ENCODE assay signal across 8 cellular contexts in genomic region chr22:29621761-29622526, GRCh38. TPM values are rescaled to one million over a fixed set of nuclear protein-coding genes. Genes with fewer than 3 reads are reported as not detected.
DNase-seq lines count a peak whose midpoint lies in the region; ATAC-seq, FAIRE-seq and TF ChIP-seq lines count a peak whose summit lies in the region.

No MANE protein-coding gene starts in this region.

- no peak overlapping the region for H3K4me2 ChIP-seq in H9 (ENCODE audit: insufficient read depth, insufficient read length, low read length)

- H2BK5ac ChIP-seq in H9 (ENCODE audit: insufficient read length, low read length): no peak overlapping the region

- H2BK12ac ChIP-seq in H9 (ENCODE audit: insufficient read length, low read depth, low read length): no peak overlapping the region

- no peak overlapping the region for H4K8ac ChIP-seq in H9 (replicated peaks; ENCODE audit: insufficient read length, low read depth, low read length)

- H3K79me2 ChIP-seq in H9 (ENCODE audit: insufficient read depth, low read length): peaks cover 1% of the 10 kb centered on the region; the same call in 1 of the 2 replicates

- 30 to 42% (median 32%) methylated on average over 5 of the region's 5 CpGs for WGBS in heart left ventricle, 4 donors
- 34 to 38% methylated on average over 5 of the region's 5 CpGs for WGBS in transverse colon (ENCODE audit: low coverage in 1 of 2), 2 donors
- no CpG with 5 or more reads among the region's 5 CpGs for WGBS in H9 (ENCODE audit: extremely low coverage, insufficient read length, low lambda C conversion rate)

- H3K27ac ChIP-seq in heart left ventricle (peak overlapping the region in 3 of 12 donors; percentile 33 to 61 (median 38)), VCaP (peak overlapping the region; percentile 31), transverse colon (peak overlapping the region; percentile 53 to 64 (median 60)), H9 (ENCODE audit: insufficient read length, low read depth, low read length) (no peak overlapping the region)

- H3K4me3 ChIP-seq in heart left ventricle (no peak overlapping the region), transverse colon (no peak overlapping the region)

- intact Hi-C loops in heart left ventricle (cut with DNase I): loop anchor here in 2 of 10 donors (1.0 to 10.0 kb wide), 2 partner anchors 19 to 383 kb away; partner anchors contain the start of gene NF2 (in 1 of the 2)
- intact Hi-C loops in left ventricle myocardium superior (cut with micrococcal nuclease): no loop called here
- intact Hi-C loops in transverse colon (cut with DNase I; ENCODE audit: low total_unique reads): no loop called here

- H3K9me3 ChIP-seq in heart left ventricle: no peaks in the 10 kb centered on the region
- no peaks in the 10 kb centered on the region for H3K9me3 ChIP-seq in transverse colon
- no peaks in the 10 kb centered on the region for H3K9me3 ChIP-seq in H9 (ENCODE audit: control insufficient read depth, low read depth, low read length)

- H3K27ac Mint-ChIP-seq in H9: no peak overlapping the region; a peak in 1 of 7 replicates

- no peaks in the 10 kb centered on the region for H3K27me3 Mint-ChIP-seq in H9 (ENCODE audit: low read depth)

- H3K56ac ChIP-seq in H9 (ENCODE audit: insufficient read length, low read depth, low read length): no peak overlapping the region

- peaks cover 25 to 33% of the 10 kb centered on the region in 2 experiments for H3K4me1 Mint-ChIP-seq in H9

- H4K20me1 ChIP-seq in H9 (ENCODE audit: control insufficient read depth, insufficient read depth, insufficient read length): no peaks in the 10 kb centered on the region

- H3K4me1 ChIP-seq in heart left ventricle: peaks cover 0 to 68% (median 34%) of the 10 kb centered on the region in 12 donors
- peaks cover 18 to 68% (median 27%) of the 10 kb centered on the region in 4 donors for H3K4me1 ChIP-seq in transverse colon
- no peaks in the 10 kb centered on the region; the same call in 1 of the 2 replicates for H3K4me1 ChIP-seq in H9 (ENCODE audit: insufficient read depth, low read length)

- H3K18ac ChIP-seq in H9 (ENCODE audit: insufficient read length, low read depth, low read length): no peak overlapping the region

- no peak for TF ChIP-seq CTCF in heart left ventricle (IDR thresholded peaks at IDR 0.05)
- TF ChIP-seq CTCF in VCaP (conservative IDR thresholded peaks at IDR 0.05): no peak
- TF ChIP-seq CTCF in transverse colon (IDR thresholded peaks at IDR 0.05): no peak
- no peak for TF ChIP-seq CTCF in H9 (conservative IDR thresholded peaks at IDR 0.05)

- TF ChIP-seq POLR2A in heart left ventricle (IDR thresholded peaks at IDR 0.05) (no peak), transverse colon (IDR thresholded peaks at IDR 0.05) (no peak), GM12891 (IDR thresholded peaks at IDR 0.05; ENCODE audit: low read depth, low read length) (no peak)

- DNase-seq in heart left ventricle (no peak), left ventricle myocardium superior (no peak), glomerular endothelial cell (ENCODE audit: extremely low read depth, low read depth, low spot score) (peak; percentile 81), transverse colon (no peak), GM12891 (ENCODE audit: insufficient read length, low spot score) (no peak), H9 (no peak), T-helper 9 cell (no peak)

- no peak overlapping the region for H3K14ac ChIP-seq in H9 (ENCODE audit: insufficient read depth, low read length)

- H4K5ac ChIP-seq in H9 (ENCODE audit: insufficient read length, low read depth, low read length): no peak overlapping the region

- H2BK120ac ChIP-seq in H9 (ENCODE audit: low read depth, low read length, poor library complexity, severe bottlenecking): no peak overlapping the region

- ATAC-seq in heart left ventricle: peak in 3 of 4 donors; percentile 22 to 46 (median 30)
- ATAC-seq in left ventricle myocardium superior: no peak

- no peaks in the 10 kb centered on the region for H3K9me3 Mint-ChIP-seq in H9

- H2BK20ac ChIP-seq in H9 (ENCODE audit: low read depth, low read length, poor library complexity, severe bottlenecking): no peak overlapping the region

- H3T11ph ChIP-seq in H9 (ENCODE audit: low read length): no peak overlapping the region

- no peak overlapping the region for H3K4me3 Mint-ChIP-seq in H9

- in situ Hi-C loops in transverse colon (cut with MboI; ENCODE audit: low pct_ligation_motif_present in 1 of 4, low pct_unique_long_range_greater_than_20kb in 1 of 4, low sequenced_read_pairs in 3 of 4): no loop called here

- H2AK5ac ChIP-seq in H9 (ENCODE audit: insufficient read length, low read length): no peak overlapping the region

- no peak overlapping the region for H3K23ac ChIP-seq in H9 (ENCODE audit: insufficient read length, low read depth, low read length)

- H3K27me3 ChIP-seq in heart left ventricle (no peaks in the 10 kb centered on the region), transverse colon (no peaks in the 10 kb centered on the region), H9 (ENCODE audit: insufficient read depth, low read length) (no peaks in the 10 kb centered on the region)

- H3K79me1 ChIP-seq in H9 (ENCODE audit: insufficient read depth, low read depth, low read length, poor library complexity, severe bottlenecking): no peaks in the 10 kb centered on the region

- no peak overlapping the region for H3K9ac ChIP-seq in H9 (ENCODE audit: extremely low read depth, insufficient read length, low read length)

- H3K36me3 ChIP-seq in heart left ventricle (no peaks in the 10 kb centered on the region), transverse colon (no peaks in the 10 kb centered on the region)

- FAIRE-seq in GM12891 (lab: Jason Lieb, UNC): no peak

- no peaks in the 10 kb centered on the region for H3K36me3 Mint-ChIP-seq in H9 (ENCODE audit: insufficient read depth in 1 of 3, low read depth in 3 of 3)

- H3K23me2 ChIP-seq in H9 (ENCODE audit: insufficient read length, low read depth, low read length, poor library complexity, severe bottlenecking): no peaks in the 10 kb centered on the region

- no peak for TF ChIP-seq EP300 in transverse colon (IDR thresholded peaks at IDR 0.05; ENCODE audit: low read depth)

- no peak overlapping the region for H2BK15ac ChIP-seq in H9 (ENCODE audit: low read depth, low read length)

- H2AFZ ChIP-seq in H9 (ENCODE audit: low read length): no peak overlapping the region

- no peak overlapping the region for H4K91ac ChIP-seq in H9 (ENCODE audit: insufficient read length, low read depth, low read length)

- no peak overlapping the region for H3K4ac ChIP-seq in H9 (ENCODE audit: low read depth, low read length)

TF ChIP-seq in GM12891, 5 proteins besides CTCF, POLR2A, EP300 and RAD21:
- TF ChIP-seq POLR2AphosphoS5 (IDR thresholded peaks at IDR 0.05; ENCODE audit: low read depth, low read length): no peak
- TF ChIP-seq SPI1 (IDR thresholded peaks at IDR 0.05; ENCODE audit: low read depth, low read length): no peak
- TF ChIP-seq PAX5 (IDR thresholded peaks at IDR 0.05; ENCODE audit: insufficient read depth, low read length, severe bottlenecking): no peak
- TF ChIP-seq POU2F2 (IDR thresholded peaks at IDR 0.05; ENCODE audit: low read depth, low read length): no peak
- no peak for TF ChIP-seq TAF1 (IDR thresholded peaks at IDR 0.05; ENCODE audit: low read depth, low read length)

RNA-seq across cellular contexts. Expression of gene NF2, which starts 18.5 kb away (rescaled TPM):
- 100 to 1,000 TPM in 1 of 9 donors, 10 to 100 TPM in 8; 41.2 to 137 (median 52.1) TPM for total RNA-seq in heart left ventricle
- 10 to 100 TPM; 15.0 to 73.9 TPM for polyA plus RNA-seq in heart left ventricle
- 53.8 TPM for total RNA-seq in left ventricle myocardium superior
- total RNA-seq in glomerular endothelial cell: 99.5 and 129 TPM in 2 replicates
- total RNA-seq in transverse colon: 10 to 100 TPM; 14.6 to 60.1 (median 34.7) TPM
- polyA plus RNA-seq in GM12891 (2012; ENCODE audit: low read depth, missing spikeins): 6.5 TPM
- total RNA-seq in H9 (2021): 46.5 and 50.9 TPM in 2 replicates

RNA-seq across cellular contexts. Expression of gene NIPSNAP1, which starts 41.0 kb away (rescaled TPM):
- 10 to 100 TPM; 16.2 to 30.1 (median 22.7) TPM for total RNA-seq in heart left ventricle
- polyA plus RNA-seq in heart left ventricle: 10 to 100 TPM; 12.2 to 22.3 TPM
- 18.3 TPM for total RNA-seq in left ventricle myocardium superior
- 46.4 and 72.0 TPM in 2 replicates for total RNA-seq in glomerular endothelial cell
- total RNA-seq in transverse colon: 10 to 100 TPM in 3 of 4 donors, 1 to 10 TPM in 1; 9.0 to 39.2 (median 23.4) TPM
- 86.9 TPM for polyA plus RNA-seq in GM12891 (2012; ENCODE audit: low read depth, missing spikeins)
- total RNA-seq in H9 (2021): 169 and 171 TPM in 2 replicates
